In the genomic region with DNA sequence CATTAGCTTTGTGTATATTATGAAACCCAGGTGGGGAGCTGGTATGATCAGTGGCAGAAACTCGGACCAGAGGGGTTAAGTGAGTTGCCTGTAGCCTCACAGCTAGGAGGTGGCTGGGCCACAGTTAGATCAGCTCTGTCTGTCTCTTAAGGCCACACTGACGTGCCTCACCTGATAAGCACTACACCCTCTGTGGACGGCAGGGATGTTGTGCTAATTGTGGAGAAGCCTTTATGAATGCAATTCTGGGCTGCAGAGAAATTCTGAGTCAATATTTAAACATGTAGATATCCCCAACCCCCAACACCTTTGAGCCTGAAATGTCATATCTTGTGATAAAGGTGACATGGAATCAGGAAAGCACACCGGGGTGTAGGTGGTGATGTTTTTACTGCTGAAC, we compare ENCODE assay signal across 20 cellular contexts.
"Had no signal": no experiment of that assay in that cellular context is flagged by ENCODE, and none has a peak within 500 bp of the region (broad histone marks: within the 10 kb centered on the region; RNA-seq: fewer than 3 reads in every experiment).

No MANE protein-coding gene starts in this region.

- H3K4me1 Mint-ChIP-seq: activated CD4-positive, alpha-beta T cell treated with anti-CD3 and anti-CD28 coated beads, Interleukin-2, amount 10 ng/mL, durations not matched to agents 7 days and 5 days; activated naive CD8-positive, alpha-beta T cell treated with anti-CD3 and anti-CD28 coated beads, Interleukin-2, amount 50 U/mL, for 24 hours; naive thymus-derived CD8-positive, alpha-beta T cell had no signal

- ATAC-seq: activated CD4-positive, CD25-positive, alpha-beta regulatory T cell treated with anti-CD3 and anti-CD28 coated beads, Interleukin-2, amount 50 U/mL, for 24 hours; activated CD8-positive, alpha-beta T cell treated with anti-CD3 and anti-CD28 coated beads, Interleukin-2, amount 10 ng/mL, durations not matched to agents 7 days and 5 days; activated naive CD8-positive, alpha-beta T cell treated with anti-CD3 and anti-CD28 coated beads, Interleukin-2, amount 50 U/mL, for 24 hours; esophagus mucosa; gastrocnemius medialis; heart left ventricle; naive thymus-derived CD8-positive, alpha-beta T cell had no signal

- H3K36me3 ChIP-seq: breast epithelium, gastrocnemius medialis, heart left ventricle had no signal

- H3K4me1 ChIP-seq: breast epithelium, gastrocnemius medialis, heart left ventricle had no signal

- H3K27ac Mint-ChIP-seq: activated CD4-positive, alpha-beta T cell treated with anti-CD3 and anti-CD28 coated beads, Interleukin-2, amount 10 ng/mL, durations not matched to agents 7 days and 5 days; activated CD8-positive, alpha-beta T cell treated with anti-CD3 and anti-CD28 coated beads, Interleukin-2, amount 10 ng/mL, durations not matched to agents 7 days and 5 days; activated naive CD8-positive, alpha-beta T cell treated with anti-CD3 and anti-CD28 coated beads, Interleukin-2, amount 50 U/mL, for 24 hours; activated T-cell treated with anti-CD3 and anti-CD28 coated beads, Interleukin-2, amount 50 U/mL, for 24 hours; activated T-helper 2 cell treated with anti-CD3 and anti-CD28 coated beads, Interferon-gamma antibody, Interleukin-2, Interleukin-4, amounts not matched to agents 10 μg/mL and 5 μg/mL and 100 μg/mL, durations not matched to agents 14 hours and 24 hours and 36 hours; naive thymus-derived CD8-positive, alpha-beta T cell; stimulated activated naive CD8-positive, alpha-beta T cell treated with anti-CD3 and anti-CD28 coated beads, Interleukin-15, Interleukin-2, amounts not matched to agents 100 ng/mL and 50 ng/mL, for 24 hours; T-helper 1 cell treated with Interleukin-12 subunit alpha and Interleukin-12 subunit beta and Interleukin-4 antibody, amounts not matched to agents 30 μg/mL and 1 μg/mL, for 36 hours; type B pancreatic cell had no signal

- H3K4me3 Mint-ChIP-seq: activated CD4-positive, alpha-beta T cell treated with anti-CD3 and anti-CD28 coated beads, Interleukin-2, amount 10 ng/mL, durations not matched to agents 7 days and 5 days; activated CD8-positive, alpha-beta T cell treated with anti-CD3 and anti-CD28 coated beads, Interleukin-2, amount 10 ng/mL, durations not matched to agents 7 days and 5 days; activated naive CD8-positive, alpha-beta T cell treated with anti-CD3 and anti-CD28 coated beads, Interleukin-2, amount 50 U/mL, for 24 hours; activated T-cell treated with anti-CD3 and anti-CD28 coated beads, Interleukin-2, amount 50 U/mL, for 24 hours; naive thymus-derived CD8-positive, alpha-beta T cell; stimulated activated naive CD8-positive, alpha-beta T cell treated with anti-CD3 and anti-CD28 coated beads, Interleukin-15, Interleukin-2, amounts not matched to agents 100 ng/mL and 50 ng/mL, for 24 hours; T-helper 1 cell treated with Interleukin-12 subunit alpha and Interleukin-12 subunit beta and Interleukin-4 antibody, amounts not matched to agents 30 μg/mL and 1 μg/mL, for 36 hours; type B pancreatic cell had no signal

- H3K27ac ChIP-seq: breast epithelium, gastrocnemius medialis, heart left ventricle had no signal

- H3K36me3 Mint-ChIP-seq: naive thymus-derived CD8-positive, alpha-beta T cell; type B pancreatic cell had no signal

- H3K9me3 ChIP-seq: breast epithelium, gastrocnemius medialis, heart left ventricle had no signal

- DNase-seq: activated CD4-positive, alpha-beta T cell treated with anti-CD3 and anti-CD28 coated beads, Interleukin-2, amount 10 ng/mL, durations not matched to agents 7 days and 5 days; activated CD8-positive, alpha-beta T cell treated with anti-CD3 and anti-CD28 coated beads, Interleukin-2, amount 10 ng/mL, durations not matched to agents 7 days and 5 days; activated naive CD4-positive, alpha-beta T cell treated with Interleukin-2 at 50 U/mL for 16 hours; activated naive CD8-positive, alpha-beta T cell treated with anti-CD3 and anti-CD28 coated beads, Interleukin-2, amount 50 U/mL, for 24 hours; activated T-cell treated with anti-CD3 and anti-CD28 coated beads, Interleukin-2, amount 50 U/mL, for 24 hours; aorta; cortex of kidney; effector CD8-positive, alpha-beta T cell; gastrocnemius medialis; heart left ventricle; kidney glomerular epithelial cell; mesenchymal stem cell; naive thymus-derived CD8-positive, alpha-beta T cell had no signal

- H3K4me3 ChIP-seq: breast epithelium, gastrocnemius medialis, heart left ventricle had no signal

- H3K27me3 ChIP-seq: gastrocnemius medialis had no signal

- H3K9me3 Mint-ChIP-seq: activated CD4-positive, alpha-beta T cell treated with anti-CD3 and anti-CD28 coated beads, Interleukin-2, amount 10 ng/mL, durations not matched to agents 7 days and 5 days; activated naive CD8-positive, alpha-beta T cell treated with anti-CD3 and anti-CD28 coated beads, Interleukin-2, amount 50 U/mL, for 24 hours; activated T-cell treated with anti-CD3 and anti-CD28 coated beads, Interleukin-2, amount 50 U/mL, for 24 hours; activated T-helper 2 cell treated with anti-CD3 and anti-CD28 coated beads, Interferon-gamma antibody, Interleukin-2, Interleukin-4, amounts not matched to agents 10 μg/mL and 5 μg/mL and 100 μg/mL, durations not matched to agents 14 hours and 24 hours and 36 hours; T-helper 1 cell treated with Interleukin-12 subunit alpha and Interleukin-12 subunit beta and Interleukin-4 antibody, amounts not matched to agents 30 μg/mL and 1 μg/mL, for 36 hours; type B pancreatic cell had no signal
